Comparison of ENCODE assay signal across 9 cellular contexts in the genomic region with DNA sequence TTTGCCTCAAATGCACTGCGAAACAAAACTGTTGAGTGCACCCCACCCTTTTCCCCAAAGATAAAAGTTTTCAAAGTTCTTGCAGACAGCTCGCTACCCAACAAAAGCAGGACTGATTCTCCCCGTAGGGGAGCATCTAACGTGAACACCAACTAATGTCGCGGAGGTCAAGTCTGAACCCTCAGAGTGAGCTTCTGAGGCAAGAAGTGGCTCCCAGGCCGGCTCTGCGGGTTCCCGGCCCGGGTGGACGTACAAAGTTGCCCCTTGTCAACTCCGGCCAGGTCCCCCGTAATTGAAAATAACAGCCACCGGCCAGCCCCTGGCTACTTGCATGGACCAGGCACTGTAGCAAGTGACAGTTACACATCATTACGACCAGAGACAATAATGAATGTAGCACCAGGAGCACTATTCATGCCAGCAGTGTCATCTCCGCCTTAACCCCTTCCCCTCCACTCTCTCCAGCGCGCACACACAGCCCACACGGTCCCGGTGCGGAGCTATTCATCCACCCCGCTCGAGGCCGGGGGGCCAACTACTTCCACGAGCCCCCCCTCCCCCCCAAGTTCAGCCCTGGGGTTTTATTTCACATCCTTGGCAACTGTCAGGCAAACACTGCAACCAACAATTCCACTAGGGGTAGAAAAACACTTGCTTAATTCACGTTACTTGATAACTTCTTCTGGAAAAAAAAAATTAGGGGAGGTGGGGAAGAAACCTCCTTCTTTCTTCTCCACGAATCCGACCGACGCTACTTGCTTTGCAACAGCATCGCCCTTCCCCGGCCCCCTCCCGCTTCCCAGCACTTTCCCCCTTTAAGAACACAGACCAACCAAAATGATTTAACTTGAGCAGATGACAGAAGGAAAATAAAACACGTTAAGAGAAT. TPM values are rescaled to one million over a fixed set of nuclear protein-coding genes. Genes with fewer than 3 reads are reported as not detected.
DNase-seq lines count a peak whose midpoint lies in the region; ATAC-seq, FAIRE-seq and TF ChIP-seq lines count a peak whose summit lies in the region.
"Had no signal": no experiment of that assay in that cellular context is flagged by ENCODE, and none has a peak within 500 bp of the region (broad histone marks: within the 10 kb centered on the region; RNA-seq: fewer than 3 reads in every experiment).

No MANE protein-coding gene starts in this region.

- H3K9me3 ChIP-seq in pancreas: no peaks in the 10 kb centered on the region

- peak; percentile 9 for DNase-seq in GM04504 (ENCODE audit: low read depth)
- peak; percentile 58 for DNase-seq in OCI-M1 (lab: John Stamatoyannopoulos, UW)
- DNase-seq in activated gamma-delta T cell treated with anti-CD3 and anti-CD28 coated beads, Interleukin-2, amount 50 U/mL, for 16 hours (ENCODE audit: low read depth): peak; percentile 23
- peak; percentile 35 for DNase-seq in globus pallidus (ENCODE audit: low spot score)
- peak in 2 of 6 donors; percentile 66 for DNase-seq in pancreas

- H3K27me3 ChIP-seq in pancreas: no peaks in the 10 kb centered on the region

- H3K36me3 ChIP-seq in pancreas: no peaks in the 10 kb centered on the region

- no peak for TF ChIP-seq CTCF in pancreas (IDR thresholded peaks at IDR 0.05)

- intact Hi-C loops in pancreas (cut with DNase I): no loop called here

- H3K4me3 ChIP-seq in pancreas: peak overlapping the region; percentile 7 to 93 (median 76)

- H3K27ac ChIP-seq in pancreas: peak overlapping the region in 3 of 4 donors; percentile 12 to 82 (median 82)
- H3K27ac ChIP-seq: VCaP had no signal

- H3K4me1 ChIP-seq in pancreas: peaks cover 0 to 7% (median 0%) of the 10 kb centered on the region in 3 donors

- ATAC-seq in pancreas: no peak
- ATAC-seq in GM21367 (IDR thresholded peaks at IDR 0.05; ENCODE audit: unreplicated experiment): no peak
- ATAC-seq in GM19023 (IDR thresholded peaks at IDR 0.05; ENCODE audit: unreplicated experiment): no peak
- no peak for ATAC-seq in HG02885 (IDR thresholded peaks at IDR 0.05; ENCODE audit: poor library complexity, unreplicated experiment)

- no peak for FAIRE-seq in pancreas (lab: Jason Lieb, UNC)

- 2% methylated on average over 34 of the region's 34 CpGs for WGBS in pancreas, 2 donors

RNA-seq across cellular contexts. Expression of gene KLF12, which starts 1.2 kb away (rescaled TPM):
- 1 to 10 TPM in 4 of 6 donors, under 1 TPM in 2; 0.82 to 5.2 (median 1.7) TPM for total RNA-seq in pancreas
- polyA plus RNA-seq in pancreas: 1 to 10 TPM in 1 of 2 donors, under 1 TPM in 1; 0.46 to 1.5 TPM
